ENCODE assay signal across 19 cellular contexts in the genomic region with DNA sequence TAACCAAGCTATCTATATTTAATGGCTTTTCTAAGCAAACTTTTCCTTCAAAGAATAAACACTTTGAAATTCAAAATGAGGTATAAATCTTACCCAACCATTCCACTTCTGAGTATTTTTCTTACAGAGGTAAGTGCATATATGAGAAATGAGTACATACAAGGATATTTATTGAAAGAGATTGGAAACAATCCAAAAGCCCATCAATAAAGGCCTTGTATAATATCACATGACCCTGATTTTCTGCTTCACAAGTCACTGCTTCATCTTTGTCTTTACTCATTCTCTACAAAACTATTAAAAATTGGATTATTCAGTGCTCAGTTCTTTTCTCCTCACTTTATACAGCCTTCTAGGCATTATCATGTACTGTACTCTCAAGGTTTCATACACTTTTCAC.
"Had no signal": no experiment of that assay in that cellular context is flagged by ENCODE, and none has a peak within 500 bp of the region (broad histone marks: within the 10 kb centered on the region; RNA-seq: fewer than 3 reads in every experiment).

No MANE protein-coding gene starts in this region.

- DNase-seq: colonic mucosa; cortex of kidney; effector CD8-positive, alpha-beta T cell; effector memory CD8-positive, alpha-beta T cell; endodermal cell; erythroblast; esophagus squamous epithelium; foreskin fibroblast; heart left ventricle; hypothalamus; immature natural killer cell; left cardiac atrium; left lung; left ventricle myocardium superior; lower lobe of right lung; mesenchymal stem cell; mucosa of descending colon; naive B cell; naive thymus-derived CD8-positive, alpha-beta T cell had no signal
